In the genomic region with DNA sequence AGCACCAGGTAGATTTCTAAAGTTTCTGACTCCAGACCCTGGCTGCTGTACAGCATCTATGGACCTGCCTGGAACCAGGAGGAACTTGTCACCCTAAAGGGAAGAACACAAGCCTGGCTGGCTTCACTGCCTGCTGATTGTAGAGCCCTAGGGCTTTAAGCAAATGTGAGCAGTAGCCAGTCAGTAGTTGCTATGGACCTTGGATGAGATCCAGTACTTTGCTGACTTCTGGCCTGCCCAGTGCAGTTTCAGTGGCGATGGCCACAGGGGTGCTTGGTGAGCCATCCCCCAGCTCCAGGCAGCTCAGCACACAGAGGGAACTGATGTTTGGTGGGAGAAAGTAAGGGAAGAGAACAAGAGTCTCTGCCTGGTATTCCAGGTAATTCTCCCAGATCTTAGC, we compare ENCODE assay signal across 22 cellular contexts.
"Had no signal": no experiment of that assay in that cellular context is flagged by ENCODE, and none has a peak within 500 bp of the region (broad histone marks: within the 10 kb centered on the region; RNA-seq: fewer than 3 reads in every experiment).

No MANE protein-coding gene starts in this region.

- H3K4me1 ChIP-seq: adrenal gland, colonic mucosa had no signal

- ATAC-seq: activated CD8-positive, alpha-beta T cell treated with anti-CD3 and anti-CD28 coated beads for 36 hours; PC-3; T-helper 17 cell had no signal

- H3K4me3 ChIP-seq: adrenal gland, colonic mucosa had no signal

- H3K27me3 Mint-ChIP-seq: activated CD8-positive, alpha-beta T cell treated with anti-CD3 and anti-CD28 coated beads for 36 hours; activated naive CD8-positive, alpha-beta T cell treated with anti-CD3 and anti-CD28 coated beads, Interleukin-2, amount 10 ng/mL, durations not matched to agents 7 days and 5 days had no signal

- H3K4me1 Mint-ChIP-seq: activated naive CD8-positive, alpha-beta T cell treated with anti-CD3 and anti-CD28 coated beads, Interleukin-2, amount 10 ng/mL, durations not matched to agents 7 days and 5 days; T-helper 17 cell had no signal

- H3K9me3 ChIP-seq: adrenal gland, colonic mucosa had no signal

- H3K27me3 ChIP-seq: adrenal gland, colonic mucosa had no signal

- H3K4me3 Mint-ChIP-seq: activated CD8-positive, alpha-beta T cell treated with anti-CD3 and anti-CD28 coated beads for 36 hours; activated naive CD8-positive, alpha-beta T cell treated with anti-CD3 and anti-CD28 coated beads, Interleukin-2, amount 10 ng/mL, durations not matched to agents 7 days and 5 days; T-helper 17 cell had no signal

- DNase-seq: activated CD4-positive, alpha-beta T cell treated with anti-CD3 and anti-CD28 coated beads for 4 hours; activated CD8-positive, alpha-beta memory T cell treated with anti-CD3 and anti-CD28 coated beads, Interleukin-2, amount 50 U/mL, for 4 hours; activated CD8-positive, alpha-beta T cell treated with anti-CD3 and anti-CD28 coated beads for 36 hours; activated naive CD4-positive, alpha-beta T cell treated with anti-CD3 and anti-CD28 coated beads, Interleukin-2, amount 50 U/mL, for 16 hours; activated naive CD8-positive, alpha-beta T cell treated with anti-CD3 and anti-CD28 coated beads, Interleukin-2, amount 10 ng/mL, durations not matched to agents 7 days and 5 days; adrenal gland; anterior cingulate cortex; cerebellar nuclear complex; colonic mucosa; KG1; NCI-H1105 treated with DMSO at 0.1 percent for 48 hours; NCI-H1436 treated with DMSO at 0.1 percent for 48 hours; NCI-H187; NCI-H2081; NCI-H446 treated with DMSO at 0.1 percent for 48 hours; NCI-H524 treated with DMSO at 0.1 percent for 48 hours; NCI-H774; PC-3; SIG-M5; T-helper 17 cell; T1000 had no signal

- H3K36me3 ChIP-seq: adrenal gland, colonic mucosa had no signal

- H3K27ac Mint-ChIP-seq: activated CD8-positive, alpha-beta T cell treated with anti-CD3 and anti-CD28 coated beads for 36 hours; activated naive CD8-positive, alpha-beta T cell treated with anti-CD3 and anti-CD28 coated beads, Interleukin-2, amount 10 ng/mL, durations not matched to agents 7 days and 5 days; T-helper 17 cell had no signal

- H3K27ac ChIP-seq: adrenal gland, colonic mucosa, VCaP had no signal
